Comparison of ENCODE assay signal across 12 cellular contexts in the genomic region with DNA sequence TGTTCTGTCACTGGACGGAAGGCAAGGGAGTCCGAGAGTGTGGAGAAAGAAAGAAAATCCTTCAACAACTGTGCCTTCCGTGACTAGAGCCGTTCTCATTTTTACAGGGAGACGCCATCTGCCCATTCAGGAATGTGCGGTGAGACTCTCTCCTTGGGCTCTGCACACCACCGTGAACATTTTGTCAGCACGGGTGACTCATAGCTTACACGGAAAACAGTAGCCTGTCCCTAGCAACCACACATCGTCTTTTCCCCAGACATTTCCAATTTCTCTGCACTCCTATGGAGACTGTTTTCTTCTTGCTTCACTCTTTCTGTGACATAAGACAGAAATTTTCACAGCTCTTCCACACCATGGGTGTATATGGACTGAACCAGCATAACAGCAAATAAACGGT. TPM values are rescaled to one million over a fixed set of nuclear protein-coding genes. Genes with fewer than 3 reads are reported as not detected.
DNase-seq lines count a peak whose midpoint lies in the region; ATAC-seq and TF ChIP-seq lines count a peak whose summit lies in the region.
"Had no signal": no experiment of that assay in that cellular context is flagged by ENCODE, and none has a peak within 500 bp of the region (broad histone marks: within the 10 kb centered on the region; RNA-seq: fewer than 3 reads in every experiment).

No MANE protein-coding gene starts in this region.

- H3K4me3 Mint-ChIP-seq in osteocyte (ENCODE audit: unreplicated experiment) = no peak overlapping the region
- no peak overlapping the region for H3K4me3 Mint-ChIP-seq in GM23338
- H3K4me3 Mint-ChIP-seq: activated T-cell treated with anti-CD3 and anti-CD28 coated beads, Interleukin-2, amount 50 U/mL, for 24 hours; T-helper 17 cell had no signal

- no peaks in the 10 kb centered on the region for H3K27me3 ChIP-seq in GM23338 (ENCODE audit: insufficient read depth)

- ATAC-seq in GM23338 (no peak), HG03565 (IDR thresholded peaks at IDR 0.05; ENCODE audit: unreplicated experiment) (no peak)
- ATAC-seq: T-helper 17 cell had no signal

- H3K27me3 Mint-ChIP-seq in osteocyte (ENCODE audit: unreplicated experiment) (peaks cover 34% of the 10 kb centered on the region), GM23338 (ENCODE audit: insufficient read depth, low read depth, poor library complexity) (peaks cover 2% of the 10 kb centered on the region)

- H3K4me1 Mint-ChIP-seq in osteocyte (ENCODE audit: unreplicated experiment) (peaks cover 3% of the 10 kb centered on the region), GM23338 (no peaks in the 10 kb centered on the region)
- H3K4me1 Mint-ChIP-seq: T-helper 17 cell had no signal

- no peak overlapping the region for H2AFZ ChIP-seq in GM23338

- H3K79me2 ChIP-seq in GM23338 (replicated peaks; ENCODE audit: insufficient read depth) = no peaks in the 10 kb centered on the region

- H4K20me1 ChIP-seq in GM23338 (replicated peaks; ENCODE audit: insufficient read depth) = no peaks in the 10 kb centered on the region

- no peak overlapping the region for H3K4me3 ChIP-seq in GM23338

- TF ChIP-seq CTCF in osteocyte (IDR thresholded peaks at IDR 0.05) (no peak), GM23338 (conservative IDR thresholded peaks at IDR 0.05; ENCODE audit: low read depth in 2 of 2) (no peak)

- 0 out of 2 replicates have a peak, but pooled peaks cover 3% of the 10 kb centered on the region for H3K9me2 ChIP-seq in GM23338 (ENCODE audit: insufficient read depth)

- H3K4me2 ChIP-seq in GM23338 = no peak overlapping the region

- H3K36me3 ChIP-seq in GM23338 (ENCODE audit: insufficient read depth) = no peaks in the 10 kb centered on the region

- no peaks in the 10 kb centered on the region for H3K4me1 ChIP-seq in GM23338 (ENCODE audit: insufficient read depth)

- no peak overlapping the region for H3K27ac ChIP-seq in GM23338 (ENCODE audit: low read depth)

- no peaks in the 10 kb centered on the region for H3F3A ChIP-seq in GM23338 (replicated peaks; ENCODE audit: low read depth)

- DNase-seq in Daoy (ENCODE audit: low read depth) = peak; percentile 86
- DNase-seq in M059J (ENCODE audit: low read depth) = peak; percentile 91
- DNase-seq in cerebellar cortex (ENCODE audit: low spot score) = peak; percentile 28
- no peak for DNase-seq in osteocyte (ENCODE audit: extremely low spot score, unreplicated experiment)
- no peak for DNase-seq in GM23338 (ENCODE audit: low spot score)
- DNase-seq in activated CD4-positive, CD25-positive, alpha-beta regulatory T cell treated with anti-CD3 and anti-CD28 coated beads, Interleukin-2, amount 50 U/mL, for 72 hours = no peak
- no peak for DNase-seq in putamen (ENCODE audit: low spot score)
- DNase-seq: activated T-cell treated with anti-CD3 and anti-CD28 coated beads, Interleukin-2, amount 50 U/mL, for 24 hours; NCI-H510A; stimulated activated CD4-positive, alpha-beta T cell treated with anti-CD3 and anti-CD28 coated beads, Interleukin-1b, Interleukin-23, amount 100 ng/mL, for 48 hours; T-helper 17 cell had no signal

- H3K36me3 Mint-ChIP-seq in osteocyte (ENCODE audit: unreplicated experiment) (no peaks in the 10 kb centered on the region), GM23338 (ENCODE audit: low read depth) (no peaks in the 10 kb centered on the region; the same call in 2 of the 3 replicates)

- H3K27ac Mint-ChIP-seq in osteocyte (ENCODE audit: unreplicated experiment) (peak overlapping the region; percentile 83), GM23338 (no peak overlapping the region)
- H3K27ac Mint-ChIP-seq: activated T-cell treated with anti-CD3 and anti-CD28 coated beads, Interleukin-2, amount 50 U/mL, for 24 hours; T-helper 17 cell had no signal

- peaks cover 8% of the 10 kb centered on the region for H3K9me3 Mint-ChIP-seq in osteocyte (ENCODE audit: unreplicated experiment)
- peaks cover 6% of the 10 kb centered on the region for H3K9me3 Mint-ChIP-seq in GM23338

TF ChIP-seq in GM23338, 12 proteins besides CTCF, POLR2A, EP300 and RAD21 (continues in another document):
- TF ChIP-seq ZNF331 (CRISPR knock-in tag; IDR thresholded peaks at IDR 0.05; ENCODE audit: low read depth) (no peak), NANOG (IDR thresholded peaks at IDR 0.05; ENCODE audit: borderline replicate concordance) (no peak), CREB1 (CRISPR knock-in tag; IDR thresholded peaks at IDR 0.05; ENCODE audit: low read depth) (no peak), EZH2 (IDR thresholded peaks at IDR 0.05; ENCODE audit: low read depth, unreplicated experiment) (no peak), EZH2phosphoT487 (IDR thresholded peaks at IDR 0.05; ENCODE audit: unreplicated experiment) (no peak), POLR2AphosphoS5 (IDR thresholded peaks at IDR 0.05; ENCODE audit: low read depth) (no peak), ZNF114 (CRISPR knock-in tag; IDR thresholded peaks at IDR 0.05) (no peak), STAT1 (IDR thresholded peaks at IDR 0.05; ENCODE audit: unreplicated experiment) (no peak), JUNB (IDR thresholded peaks at IDR 0.05; ENCODE audit: unreplicated experiment) (no peak)
- TF ChIP-seq, protein P1, sequence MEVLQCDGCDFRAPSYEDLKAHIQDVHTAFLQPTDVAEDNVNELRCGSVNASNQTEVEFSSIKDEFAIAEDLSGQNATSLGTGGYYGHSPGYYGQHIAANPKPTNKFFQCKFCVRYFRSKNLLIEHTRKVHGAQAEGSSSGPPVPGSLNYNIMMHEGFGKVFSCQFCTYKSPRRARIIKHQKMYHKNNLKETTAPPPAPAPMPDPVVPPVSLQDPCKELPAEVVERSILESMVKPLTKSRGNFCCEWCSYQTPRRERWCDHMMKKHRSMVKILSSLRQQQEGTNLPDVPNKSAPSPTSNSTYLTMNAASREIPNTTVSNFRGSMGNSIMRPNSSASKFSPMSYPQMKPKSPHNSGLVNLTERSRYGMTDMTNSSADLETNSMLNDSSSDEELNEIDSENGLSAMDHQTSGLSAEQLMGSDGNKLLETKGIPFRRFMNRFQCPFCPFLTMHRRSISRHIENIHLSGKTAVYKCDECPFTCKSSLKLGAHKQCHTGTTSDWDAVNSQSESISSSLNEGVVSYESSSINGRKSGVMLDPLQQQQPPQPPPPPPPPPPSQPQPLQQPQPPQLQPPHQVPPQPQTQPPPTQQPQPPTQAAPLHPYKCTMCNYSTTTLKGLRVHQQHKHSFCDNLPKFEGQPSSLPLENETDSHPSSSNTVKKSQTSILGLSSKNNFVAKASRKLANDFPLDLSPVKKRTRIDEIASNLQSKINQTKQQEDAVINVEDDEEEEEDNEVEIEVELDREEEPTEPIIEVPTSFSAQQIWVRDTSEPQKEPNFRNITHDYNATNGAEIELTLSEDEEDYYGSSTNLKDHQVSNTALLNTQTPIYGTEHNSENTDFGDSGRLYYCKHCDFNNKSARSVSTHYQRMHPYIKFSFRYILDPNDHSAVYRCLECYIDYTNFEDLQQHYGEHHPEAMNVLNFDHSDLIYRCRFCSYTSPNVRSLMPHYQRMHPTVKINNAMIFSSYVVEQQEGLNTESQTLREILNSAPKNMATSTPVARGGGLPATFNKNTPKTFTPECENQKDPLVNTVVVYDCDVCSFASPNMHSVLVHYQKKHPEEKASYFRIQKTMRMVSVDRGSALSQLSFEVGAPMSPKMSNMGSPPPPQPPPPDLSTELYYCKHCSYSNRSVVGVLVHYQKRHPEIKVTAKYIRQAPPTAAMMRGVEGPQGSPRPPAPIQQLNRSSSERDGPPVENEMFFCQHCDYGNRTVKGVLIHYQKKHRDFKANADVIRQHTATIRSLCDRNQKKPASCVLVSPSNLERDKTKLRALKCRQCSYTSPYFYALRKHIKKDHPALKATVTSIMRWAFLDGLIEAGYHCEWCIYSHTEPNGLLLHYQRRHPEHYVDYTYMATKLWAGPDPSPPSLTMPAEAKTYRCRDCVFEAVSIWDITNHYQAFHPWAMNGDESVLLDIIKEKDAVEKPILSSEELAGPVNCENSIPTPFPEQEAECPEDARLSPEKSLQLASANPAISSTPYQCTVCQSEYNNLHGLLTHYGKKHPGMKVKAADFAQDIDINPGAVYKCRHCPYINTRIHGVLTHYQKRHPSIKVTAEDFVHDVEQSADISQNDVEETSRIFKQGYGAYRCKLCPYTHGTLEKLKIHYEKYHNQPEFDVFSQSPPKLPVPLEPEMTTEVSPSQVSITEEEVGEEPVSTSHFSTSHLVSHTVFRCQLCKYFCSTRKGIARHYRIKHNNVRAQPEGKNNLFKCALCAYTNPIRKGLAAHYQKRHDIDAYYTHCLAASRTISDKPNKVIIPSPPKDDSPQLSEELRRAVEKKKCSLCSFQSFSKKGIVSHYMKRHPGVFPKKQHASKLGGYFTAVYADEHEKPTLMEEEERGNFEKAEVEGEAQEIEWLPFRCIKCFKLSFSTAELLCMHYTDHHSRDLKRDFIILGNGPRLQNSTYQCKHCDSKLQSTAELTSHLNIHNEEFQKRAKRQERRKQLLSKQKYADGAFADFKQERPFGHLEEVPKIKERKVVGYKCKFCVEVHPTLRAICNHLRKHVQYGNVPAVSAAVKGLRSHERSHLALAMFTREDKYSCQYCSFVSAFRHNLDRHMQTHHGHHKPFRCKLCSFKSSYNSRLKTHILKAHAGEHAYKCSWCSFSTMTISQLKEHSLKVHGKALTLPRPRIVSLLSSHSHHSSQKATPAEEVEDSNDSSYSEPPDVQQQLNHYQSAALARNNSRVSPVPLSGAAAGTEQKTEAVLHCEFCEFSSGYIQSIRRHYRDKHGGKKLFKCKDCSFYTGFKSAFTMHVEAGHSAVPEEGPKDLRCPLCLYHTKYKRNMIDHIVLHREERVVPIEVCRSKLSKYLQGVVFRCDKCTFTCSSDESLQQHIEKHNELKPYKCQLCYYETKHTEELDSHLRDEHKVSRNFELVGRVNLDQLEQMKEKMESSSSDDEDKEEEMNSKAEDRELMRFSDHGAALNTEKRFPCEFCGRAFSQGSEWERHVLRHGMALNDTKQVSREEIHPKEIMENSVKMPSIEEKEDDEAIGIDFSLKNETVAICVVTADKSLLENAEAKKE (CRISPR knock-in tag; IDR thresholded peaks at IDR 0.05) = no peak

RNA-seq across cellular contexts. Expression of gene TBXT, which starts 55.1 kb away (rescaled TPM):
- total RNA-seq in Daoy (2014; rRNA removed; shearing (Covaris generic)) = 0.57 TPM in 1 of 2 replicates, not detected in the other
- not detected in 2 replicates for total RNA-seq in M059J (2014; rRNA removed; shearing (Covaris generic))
- total RNA-seq in osteocyte = not detected in 2 replicates
- 0.39 TPM in 1 of 2 replicates, not detected in the other for total RNA-seq in GM23338 (2014; rRNA removed; shearing (Covaris generic))
- polyA plus RNA-seq in GM23338 (2016; fragmentation: Nextera tagmentation; extraction: Ambion mirVana) = 0.23 and 0.42 TPM in 2 replicates
- total RNA-seq: T-helper 17 cell had no signal

Comparison
In these comparisons a context has a peak if more than half of its experiments do, and no peak if none do; other contexts are left out.
1. DNase-seq: peak in Daoy (single experiment), M059J (single experiment) and cerebellar cortex (single experiment); none in osteocyte (single experiment), GM23338 (single experiment), activated CD4-positive, CD25-positive, alpha-beta regulatory T cell treated with anti-CD3 and anti-CD28 coated beads, Interleukin-2, amount 50 U/mL, for 72 hours (single experiment) and putamen (single experiment).